In the genomic region with DNA sequence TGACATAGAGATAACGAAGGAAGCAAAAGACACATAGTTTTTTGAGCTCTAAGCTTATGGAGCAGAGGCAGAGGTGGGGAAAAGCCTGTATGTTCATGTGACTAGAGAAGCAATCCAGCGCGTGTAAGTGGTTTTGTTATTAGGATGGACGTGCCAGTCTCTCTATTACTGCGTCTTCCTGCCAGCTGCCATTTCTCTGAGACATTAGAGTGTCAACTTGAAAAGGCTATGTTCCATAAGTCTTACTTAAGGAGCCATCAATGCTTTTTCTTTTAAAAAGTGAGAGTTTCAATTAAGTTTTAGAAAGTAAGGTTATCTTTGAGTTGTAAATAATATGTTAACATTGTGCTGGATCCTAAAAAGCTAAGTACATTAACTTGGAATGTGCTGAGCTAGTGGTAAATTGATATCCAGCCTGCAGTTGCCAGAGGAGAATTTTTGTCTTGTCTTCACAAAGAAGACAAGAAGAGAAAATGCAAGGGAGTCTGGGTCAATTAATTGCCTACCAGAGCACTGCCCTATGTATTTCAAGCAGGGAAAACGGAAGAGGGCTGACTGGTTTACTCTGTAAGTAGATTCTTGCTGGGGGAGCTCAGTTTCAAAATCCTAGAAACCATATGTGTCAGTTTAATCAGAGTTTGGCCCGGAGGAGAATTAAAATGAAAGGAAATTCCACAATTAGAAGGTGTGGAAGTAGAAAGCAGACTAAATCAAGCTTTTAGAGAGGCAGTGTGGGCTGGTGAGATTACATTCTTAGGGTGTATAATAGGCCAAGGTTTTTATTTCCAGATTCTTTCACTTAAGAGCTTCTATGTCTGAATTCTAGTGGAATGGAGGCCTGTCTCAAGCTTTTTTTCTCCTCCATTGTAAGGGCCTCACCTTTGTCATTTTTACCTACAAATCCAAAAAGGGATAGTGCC, we compare ENCODE assay signal across 21 cellular contexts.
DNase-seq lines count a peak whose midpoint lies in the region; ATAC-seq, FAIRE-seq and TF ChIP-seq lines count a peak whose summit lies in the region.
"Had no signal": no experiment of that assay in that cellular context is flagged by ENCODE, and none has a peak within 500 bp of the region (broad histone marks: within the 10 kb centered on the region; RNA-seq: fewer than 3 reads in every experiment).

No MANE protein-coding gene starts in this region.

- no peaks in the 10 kb centered on the region for H3K9me3 ChIP-seq in trophoblast cell (ENCODE audit: insufficient read depth, low read depth, low read length)
- H3K9me3 ChIP-seq in small intestine (ENCODE audit: control insufficient read depth, low read depth): no peaks in the 10 kb centered on the region
- no peaks in the 10 kb centered on the region for H3K9me3 ChIP-seq in sigmoid colon
- H3K9me3 ChIP-seq: BE2C, body of pancreas had no signal

- H2BK120ac ChIP-seq in trophoblast cell (ENCODE audit: insufficient read depth, low read length, poor library complexity): no peak overlapping the region

- H2BK5ac ChIP-seq in trophoblast cell (ENCODE audit: low read depth, low read length, poor library complexity): no peak overlapping the region

- no peak overlapping the region for H3K4ac ChIP-seq in trophoblast cell (ENCODE audit: low read depth, low read length)

- intact Hi-C loops in sigmoid colon (cut with DNase I): no loop called here

- H3K27me3 ChIP-seq in foreskin keratinocyte: no peaks in the 10 kb centered on the region
- no peaks in the 10 kb centered on the region for H3K27me3 ChIP-seq in trophoblast cell (ENCODE audit: insufficient read depth, low read length)
- no peaks in the 10 kb centered on the region for H3K27me3 ChIP-seq in small intestine (ENCODE audit: control insufficient read depth in 2 of 2, insufficient read depth in 2 of 2, low read length in 2 of 2)
- H3K27me3 ChIP-seq in sigmoid colon: no peaks in the 10 kb centered on the region
- H3K27me3 ChIP-seq: BE2C, body of pancreas had no signal

- H3K9ac ChIP-seq in trophoblast cell (ENCODE audit: low read length): no peak overlapping the region

- no peak overlapping the region for H2BK12ac ChIP-seq in trophoblast cell (ENCODE audit: low read length)

- no peak overlapping the region for H2AK5ac ChIP-seq in trophoblast cell (ENCODE audit: low read length)

- no peak for FAIRE-seq in small intestine (lab: Jason Lieb, UNC)
- FAIRE-seq: urothelium cell line had no signal

- TF ChIP-seq CTCF in AG09319 (IDR thresholded peaks at IDR 0.05; ENCODE audit: low read depth, low read length): no peak
- no peak for TF ChIP-seq CTCF in foreskin keratinocyte (conservative IDR thresholded peaks at IDR 0.05)
- TF ChIP-seq CTCF in sigmoid colon (IDR thresholded peaks at IDR 0.05): no peak

- no peak overlapping the region for H2AFZ ChIP-seq in trophoblast cell (ENCODE audit: insufficient read depth, low read length, poor library complexity)

- no peak overlapping the region for H3K14ac ChIP-seq in trophoblast cell (ENCODE audit: low read length)

- H3K23ac ChIP-seq in trophoblast cell (ENCODE audit: low read length): no peak overlapping the region

- POLR2A ChIA-PET in naive thymus-derived CD8-positive, alpha-beta T cell (lab: Charles Lee): no interaction called here

- no peak overlapping the region for H4K12ac ChIP-seq in trophoblast cell (ENCODE audit: low read depth, low read length)

- H3K79me1 ChIP-seq in trophoblast cell (ENCODE audit: low read length): no peaks in the 10 kb centered on the region

- H3K27ac Mint-ChIP-seq in immature natural killer cell: no peak overlapping the region
- H3K27ac Mint-ChIP-seq in naive thymus-derived CD8-positive, alpha-beta T cell: no peak overlapping the region
- H3K27ac Mint-ChIP-seq: stimulated activated naive CD8-positive, alpha-beta T cell treated with anti-CD3 and anti-CD28 coated beads, Interleukin-15, Interleukin-2, amounts not matched to agents 100 ng/mL and 50 ng/mL, for 24 hours had no signal

- no peak overlapping the region for H3K18ac ChIP-seq in trophoblast cell (ENCODE audit: low read length)

- no peaks in the 10 kb centered on the region for H3K36me3 ChIP-seq in trophoblast cell (ENCODE audit: control insufficient read depth in 1 of 2, insufficient read depth in 2 of 2, low read length in 2 of 2)
- no peaks in the 10 kb centered on the region for H3K36me3 ChIP-seq in small intestine (ENCODE audit: control insufficient read depth in 2 of 2, insufficient read depth in 2 of 2, low read length in 2 of 2)
- no peaks in the 10 kb centered on the region for H3K36me3 ChIP-seq in sigmoid colon
- H3K36me3 ChIP-seq: BE2C had no signal

- ATAC-seq in foreskin keratinocyte: peak; percentile 35
- ATAC-seq in naive thymus-derived CD8-positive, alpha-beta T cell: no peak
- ATAC-seq: body of pancreas, esophagus mucosa, left ventricle myocardium superior had no signal

- no peak overlapping the region for H4K8ac ChIP-seq in trophoblast cell (ENCODE audit: low read depth, low read length)

- no peak overlapping the region for H4K91ac ChIP-seq in trophoblast cell (ENCODE audit: low read depth, low read length)

- no peaks in the 10 kb centered on the region for H3K4me1 Mint-ChIP-seq in immature natural killer cell
- H3K4me1 Mint-ChIP-seq in naive thymus-derived CD8-positive, alpha-beta T cell: no peaks in the 10 kb centered on the region

- no CpG with 5 or more reads among the region's 7 CpGs for WGBS in trophoblast cell (ENCODE audit: extremely low coverage, insufficient coverage, insufficient read length)
- 70 to 86% (median 83%) methylated on average over 7 of the region's 7 CpGs for WGBS in small intestine, 3 donors
- 77 to 85% methylated on average over 7 of the region's 7 CpGs for WGBS in sigmoid colon, 2 donors

- no peaks in the 10 kb centered on the region for H3K36me3 Mint-ChIP-seq in immature natural killer cell
- H3K36me3 Mint-ChIP-seq in naive thymus-derived CD8-positive, alpha-beta T cell: no peaks in the 10 kb centered on the region

- peaks cover 0 to 1% (median 0%) of the 10 kb centered on the region in 6 donors for H3K9me3 Mint-ChIP-seq in immature natural killer cell
- peaks cover 0 to 4% (median 0%) of the 10 kb centered on the region in 9 donors for H3K9me3 Mint-ChIP-seq in naive thymus-derived CD8-positive, alpha-beta T cell
- H3K9me3 Mint-ChIP-seq: stimulated activated naive CD8-positive, alpha-beta T cell treated with anti-CD3 and anti-CD28 coated beads, Interleukin-15, Interleukin-2, amounts not matched to agents 100 ng/mL and 50 ng/mL, for 24 hours had no signal

- no peak for TF ChIP-seq POLR2A in sigmoid colon (IDR thresholded peaks at IDR 0.05)

- no peak for TF ChIP-seq EP300 in sigmoid colon (IDR thresholded peaks at IDR 0.05)

- H3K4me3 Mint-ChIP-seq in immature natural killer cell: no peak overlapping the region
- no peak overlapping the region for H3K4me3 Mint-ChIP-seq in naive thymus-derived CD8-positive, alpha-beta T cell
- H3K4me3 Mint-ChIP-seq: stimulated activated naive CD8-positive, alpha-beta T cell treated with anti-CD3 and anti-CD28 coated beads, Interleukin-15, Interleukin-2, amounts not matched to agents 100 ng/mL and 50 ng/mL, for 24 hours had no signal

- no peak overlapping the region for H3K4me2 ChIP-seq in trophoblast cell (ENCODE audit: low read length)

- H3K27ac ChIP-seq in foreskin keratinocyte (no peak overlapping the region), trophoblast cell (ENCODE audit: low read depth, low read length) (peak overlapping the region; percentile 74), small intestine (ENCODE audit: low read depth in 1 of 2, low read length in 1 of 2) (no peak overlapping the region), sigmoid colon (no peak overlapping the region)
- H3K27ac ChIP-seq: body of pancreas had no signal

- DNase-seq in AG09319 (ENCODE audit: extremely low read depth, low read depth): peak; percentile 10
- peak; percentile 33 for DNase-seq in RPMI7951 (ENCODE audit: low read depth)
- DNase-seq in foreskin keratinocyte: no peak
- no peak for DNase-seq in trophoblast cell
- DNase-seq in immature natural killer cell: no peak
- no peak for DNase-seq in small intestine
- DNase-seq in sigmoid colon: no peak
- DNase-seq in naive thymus-derived CD8-positive, alpha-beta T cell: no peak
- DNase-seq: activated CD4-positive, alpha-beta T cell treated with anti-CD3 and anti-CD28 coated beads for 1 hour; activated CD8-positive, alpha-beta memory T cell treated with anti-CD3 and anti-CD28 coated beads, Interleukin-2, amount 50 U/mL, for 4 hours; activated naive CD4-positive, alpha-beta T cell; BE2C; body of pancreas; DMS 273 treated with DMSO at 0.1 percent for 48 hours; left ventricle myocardium superior; NCI-H1436; Right ventricle myocardium superior; stimulated activated CD4-positive, alpha-beta T cell treated with anti-CD3 and anti-CD28 coated beads, Interleukin-12 subunit alpha, Interleukin-12 subunit beta, amount 100 ng/mL, for 4 hours had no signal

- H3K79me2 ChIP-seq in trophoblast cell (ENCODE audit: control insufficient read depth, insufficient read depth, low read length, poor library complexity): no peaks in the 10 kb centered on the region

- H3K27me3 Mint-ChIP-seq in immature natural killer cell (ENCODE audit: low read depth in 3 of 3): peaks cover 0 to 2% (median 1%) of the 10 kb centered on the region in 3 donors
- H3K27me3 Mint-ChIP-seq in naive thymus-derived CD8-positive, alpha-beta T cell: no peaks in the 10 kb centered on the region
- H3K27me3 Mint-ChIP-seq: stimulated activated naive CD8-positive, alpha-beta T cell treated with anti-CD3 and anti-CD28 coated beads, Interleukin-15, Interleukin-2, amounts not matched to agents 100 ng/mL and 50 ng/mL, for 24 hours had no signal

- no peak overlapping the region for H3K4me3 ChIP-seq in trophoblast cell (ENCODE audit: low read depth, low read length)
- H3K4me3 ChIP-seq in small intestine (ENCODE audit: low read depth in 1 of 2, low read length in 2 of 2): no peak overlapping the region
- H3K4me3 ChIP-seq in sigmoid colon: no peak overlapping the region
- H3K4me3 ChIP-seq: body of pancreas had no signal

- H3K4me1 ChIP-seq in foreskin keratinocyte (peaks cover 5% of the 10 kb centered on the region), trophoblast cell (ENCODE audit: control insufficient read depth in 1 of 2, insufficient read depth in 2 of 2, low read length in 2 of 2) (no peaks in the 10 kb centered on the region), small intestine (ENCODE audit: control insufficient read depth in 2 of 2, insufficient read depth in 1 of 2, low read depth in 1 of 2, low read length in 1 of 2) (no peaks in the 10 kb centered on the region), sigmoid colon (peaks cover 0 to 6% (median 5%) of the 10 kb centered on the region in 4 donors)
- H3K4me1 ChIP-seq: BE2C, body of pancreas had no signal

Comparison
In these comparisons a context has a peak if more than half of its experiments do, and no peak if none do; other contexts are left out.
1. DNase-seq: peak in AG09319 (single experiment) and RPMI7951 (single experiment); none in foreskin keratinocyte (0 of 2), trophoblast cell (0 of 2), immature natural killer cell (0 of 3), small intestine (single experiment), sigmoid colon (single experiment) and naive thymus-derived CD8-positive, alpha-beta T cell (0 of 10).